ENCODE assay signal across 8 cellular contexts in genomic region chr1:121519042-121519755, GRCh38.
DNase-seq lines count a peak whose midpoint lies in the region; ATAC-seq and TF ChIP-seq lines count a peak whose summit lies in the region.

No MANE protein-coding gene starts in this region.

- BruUV-seq in OCI-LY7 (replicated peaks; lab: Mats Ljungman, UMichigan): no TSS peak

- H3K27ac ChIP-seq in OCI-LY7 (ENCODE audit: low read depth, low read length, poor library complexity, severe bottlenecking): peak overlapping the region; percentile 87
- no peak overlapping the region for H3K27ac ChIP-seq in tibial artery

- H3K4me1 Mint-ChIP-seq in osteocyte (ENCODE audit: unreplicated experiment): peaks cover 7% of the 10 kb centered on the region

- H3K36me3 ChIP-seq in OCI-LY7 (ENCODE audit: insufficient read depth, low read length) (0 out of 2 replicates have a peak, but pooled peaks cover 2% of the 10 kb centered on the region), tibial artery (no peaks in the 10 kb centered on the region)

- peaks cover 0 to 20% of the 10 kb centered on the region in 2 donors for H3K27me3 ChIP-seq in tibial artery

- H3K27me3 Mint-ChIP-seq in osteocyte (ENCODE audit: unreplicated experiment): peaks cover 27% of the 10 kb centered on the region

- H3K4me1 ChIP-seq in OCI-LY7 (ENCODE audit: insufficient read depth, low read length, poor library complexity, severe bottlenecking) (peaks cover 35% of the 10 kb centered on the region), tibial artery (peaks cover 0 to 9% (median 8%) of the 10 kb centered on the region in 4 donors)

- H3K36me3 Mint-ChIP-seq in osteocyte (ENCODE audit: unreplicated experiment): no peaks in the 10 kb centered on the region

- H3K9me3 ChIP-seq in OCI-LY7 (ENCODE audit: low read length) (peaks cover 11% of the 10 kb centered on the region; the same call in 1 of the 2 replicates), tibial artery (no peaks in the 10 kb centered on the region)

- intact Hi-C loops in OCI-LY7 (cut with micrococcal nuclease; ENCODE audit: unreplicated experiment): loop anchor here (5.0 kb wide), 2 partner anchors 33 to 62 kb away; no protein-coding TSS in a partner anchor
- intact Hi-C loops in tibial artery (cut with DNase I; ENCODE audit: low total_unique reads): no loop called here

- no peaks in the 10 kb centered on the region for H3K9me2 ChIP-seq in OCI-LY7 (ENCODE audit: insufficient read depth, low read length)

- no peaks in the 10 kb centered on the region for H4K20me1 ChIP-seq in OCI-LY7 (ENCODE audit: insufficient read depth, low read length)

- H3K27ac Mint-ChIP-seq in osteocyte (ENCODE audit: unreplicated experiment): no peak overlapping the region

- peak; percentile 51 for ATAC-seq in HG03135 (IDR thresholded peaks at IDR 0.05; ENCODE audit: unreplicated experiment)

- no peaks in the 10 kb centered on the region for H3K9me3 Mint-ChIP-seq in osteocyte (ENCODE audit: unreplicated experiment)

- POLR2A ChIA-PET in OCI-LY7 (lab: Charles Lee): interaction anchor here (0.6 to 2.9 kb wide), 15 partner anchors 9 to 75 kb away, joined by 3 to 18 read pairs (median 4); no protein-coding TSS in a partner anchor

- peak overlapping the region; percentile 71 for H3K4me3 ChIP-seq in OCI-LY7 (ENCODE audit: low read depth, low read length, poor library complexity, severe bottlenecking)
- H3K4me3 ChIP-seq in tibial artery: peak overlapping the region; percentile 41 to 50

- peak overlapping the region; percentile 72 for H3K4me3 Mint-ChIP-seq in osteocyte (ENCODE audit: unreplicated experiment)

- peak overlapping the region; percentile 65 for H3K4me2 ChIP-seq in OCI-LY7 (ENCODE audit: low read length)

- DNase-seq in CD1c-positive myeloid dendritic cell (ENCODE audit: extremely low spot score) (peak; percentile 85), OCI-LY7 (ENCODE audit: low spot score) (peak; percentile 94), globus pallidus (ENCODE audit: low spot score) (peak; percentile 57), osteocyte (ENCODE audit: extremely low spot score, unreplicated experiment) (no peak), tibial artery (peak in 1 of 2 donors; percentile 44), NCI-H1436 treated with DMSO at 0.1 percent for 48 hours (lab: John Stamatoyannopoulos, UW) (no peak)
- DNase-seq in activated effector memory CD4-positive, alpha-beta T cell treated with Interleukin-2 at 50 U/mL for 16 hours: peak; percentile 79

- CTCF ChIA-PET in OCI-LY7 (lab: Charles Lee; ENCODE audit: unreplicated experiment): interaction anchor here (1.1 kb wide), 1 partner anchor 10 kb away, joined by 3 read pairs; no protein-coding TSS in a partner anchor

- peaks cover 7% of the 10 kb centered on the region; the same call in 1 of the 2 replicates for H3K79me2 ChIP-seq in OCI-LY7 (ENCODE audit: insufficient read depth, low read depth, low read length)

- H2AFZ ChIP-seq in OCI-LY7 (ENCODE audit: low read length): peak overlapping the region; percentile 50; the same call in 1 of the 2 replicates

- peak; percentile 35; the same call in 1 of the 2 replicates for TF ChIP-seq CTCF in OCI-LY7 (conservative IDR thresholded peaks at IDR 0.05; ENCODE audit: low read length)
- no peak for TF ChIP-seq CTCF in osteocyte (IDR thresholded peaks at IDR 0.05)
- TF ChIP-seq CTCF in tibial artery (IDR thresholded peaks at IDR 0.05): no peak

Comparison
In these comparisons a context has a peak if more than half of its experiments do, and no peak if none do; other contexts are left out.
1. DNase-seq: peak in CD1c-positive myeloid dendritic cell (single experiment), OCI-LY7 (single experiment), activated effector memory CD4-positive, alpha-beta T cell treated with Interleukin-2 at 50 U/mL for 16 hours (single experiment) and globus pallidus (single experiment); none in osteocyte (single experiment) and NCI-H1436 treated with DMSO at 0.1 percent for 48 hours (single experiment).